Comparison of ENCODE assay signal across 19 cellular contexts in the genomic region with DNA sequence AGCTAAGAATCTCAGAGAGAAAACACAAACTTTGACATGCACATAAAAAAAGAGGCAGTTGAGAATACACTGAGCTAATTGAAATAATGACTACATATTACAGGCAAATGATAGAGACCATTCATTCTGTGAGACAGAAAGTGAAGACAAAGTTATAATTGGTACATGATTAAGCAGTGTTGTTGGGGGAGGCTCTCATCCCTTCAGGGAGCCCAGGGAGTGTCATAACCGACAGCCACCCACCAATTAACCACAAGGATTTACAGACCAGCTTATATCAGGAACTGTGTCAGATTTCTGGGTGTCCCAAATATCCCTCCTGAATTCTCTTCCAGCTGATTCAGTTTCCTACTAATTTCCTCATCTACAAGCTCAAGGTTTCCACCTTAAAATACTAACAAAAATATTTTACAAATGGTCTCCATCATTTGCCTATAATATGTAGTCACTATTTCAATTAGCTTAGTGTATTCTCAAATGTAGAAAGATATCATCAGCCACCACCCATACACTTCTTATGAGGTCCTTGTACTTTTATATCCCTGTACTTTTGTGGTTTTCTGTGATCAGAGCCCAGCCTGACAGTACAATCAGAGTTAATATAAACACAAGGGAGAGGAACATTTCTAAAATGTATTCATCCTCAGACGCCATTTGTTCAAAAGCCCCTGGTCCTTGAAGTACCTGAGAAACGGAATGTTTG.
DNase-seq lines count a peak whose midpoint lies in the region; ATAC-seq and TF ChIP-seq lines count a peak whose summit lies in the region.
"Had no signal": no experiment of that assay in that cellular context is flagged by ENCODE, and none has a peak within 500 bp of the region (broad histone marks: within the 10 kb centered on the region; RNA-seq: fewer than 3 reads in every experiment).

No MANE protein-coding gene starts in this region.

- H2AK5ac ChIP-seq in mesendoderm (ENCODE audit: low read length), result no peak overlapping the region

- H4K20me1 ChIP-seq in DND-41 (ENCODE audit: insufficient read depth, low read length), result no peaks in the 10 kb centered on the region

- H3K4me1 ChIP-seq in DND-41 (ENCODE audit: insufficient read depth, low read length), result peaks cover 24% of the 10 kb centered on the region
- H3K4me1 ChIP-seq in mesendoderm (ENCODE audit: control insufficient read depth, low read depth, low read length), result peaks cover 19% of the 10 kb centered on the region
- H3K4me1 ChIP-seq in naive thymus-derived CD4-positive, alpha-beta T cell (ENCODE audit: control insufficient read depth in 2 of 2, insufficient read depth in 2 of 2, low read length in 2 of 2), result no peaks in the 10 kb centered on the region

- no peak overlapping the region for H3K9ac ChIP-seq in DND-41 (ENCODE audit: low read depth, low read length)
- no peak overlapping the region for H3K9ac ChIP-seq in mesendoderm (ENCODE audit: low read length)

- no peak overlapping the region for H4K8ac ChIP-seq in mesendoderm (ENCODE audit: low read depth, low read length)

- DNase-seq in CD1c-positive myeloid dendritic cell (ENCODE audit: extremely low spot score) (peak; percentile 15), DND-41 (no peak), NCI-H69 (lab: John Stamatoyannopoulos, UW) (peak; percentile 61), mesendoderm (no peak)
- DNase-seq in naive thymus-derived CD4-positive, alpha-beta T cell, result no peak
- no peak for DNase-seq in activated naive CD4-positive, alpha-beta T cell treated with Interleukin-2 at 50 U/mL for 16 hours
- DNase-seq in T-helper 2 cell treated with Interferon-gamma antibody and Interleukin-4, amounts not matched to agents 5 μg/mL and 100 μg/mL, for 36 hours (ENCODE audit: low spot score), result no peak
- DNase-seq: ACHN, DMS 273 treated with DMSO at 0.1 percent for 48 hours, IMR-90, NCI-H1092, NCI-H1436 treated with DMSO at 0.1 percent for 48 hours, NCI-H2029 treated with DMSO at 0.1 percent for 48 hours, NCI-H748 treated with DMSO at 0.1 percent for 48 hours, RPMI8226, SHP77 treated with DMSO at 0.1 percent for 48 hours, T-cell had no signal

- H3K9me3 Mint-ChIP-seq in naive thymus-derived CD4-positive, alpha-beta T cell, result peaks cover 0 to 2% (median 0%) of the 10 kb centered on the region in 11 donors
- no peaks in the 10 kb centered on the region for H3K9me3 Mint-ChIP-seq in T-helper 2 cell treated with Interferon-gamma antibody and Interleukin-4, amounts not matched to agents 5 μg/mL and 100 μg/mL, for 36 hours
- H3K9me3 Mint-ChIP-seq: T-cell had no signal

- no peak overlapping the region for H3K4me3 Mint-ChIP-seq in naive thymus-derived CD4-positive, alpha-beta T cell
- H3K4me3 Mint-ChIP-seq in T-helper 2 cell treated with Interferon-gamma antibody and Interleukin-4, amounts not matched to agents 5 μg/mL and 100 μg/mL, for 36 hours, result no peak overlapping the region
- H3K4me3 Mint-ChIP-seq: T-cell had no signal

- H2BK5ac ChIP-seq in mesendoderm (ENCODE audit: low read length), result no peak overlapping the region

- H3K79me2 ChIP-seq in DND-41 (ENCODE audit: insufficient read depth, low read length) (no peaks in the 10 kb centered on the region), mesendoderm (ENCODE audit: control insufficient read depth, insufficient read depth, low read length) (no peaks in the 10 kb centered on the region)

- peaks cover 0 to 10% (median 0%) of the 10 kb centered on the region in 5 donors for H3K36me3 Mint-ChIP-seq in naive thymus-derived CD4-positive, alpha-beta T cell
- no peaks in the 10 kb centered on the region for H3K36me3 Mint-ChIP-seq in T-helper 2 cell treated with Interferon-gamma antibody and Interleukin-4, amounts not matched to agents 5 μg/mL and 100 μg/mL, for 36 hours (ENCODE audit: low read depth)
- H3K36me3 Mint-ChIP-seq: T-cell had no signal

- no peak overlapping the region for H3K56ac ChIP-seq in mesendoderm (ENCODE audit: low read length)

- H4K5ac ChIP-seq in mesendoderm (ENCODE audit: low read length), result no peak overlapping the region

- peak; percentile 72 for ATAC-seq in DND-41 (ENCODE audit: insufficient read depth, low read depth)
- ATAC-seq in naive thymus-derived CD4-positive, alpha-beta T cell, result no peak
- no peak for ATAC-seq in GM18861 (IDR thresholded peaks at IDR 0.05; ENCODE audit: unreplicated experiment)
- ATAC-seq: SK-N-SH treated with all-trans-retinoic acid at 6 μM for 48 hours, T-cell had no signal

- 0 out of 2 replicates have a peak overlapping the region, but pooled peaks have one; percentile 36 for H2AFZ ChIP-seq in DND-41 (ENCODE audit: low read depth, low read length)

- TF ChIP-seq CTCF in DND-41 (IDR thresholded peaks at IDR 0.05; ENCODE audit: borderline replicate concordance, extremely low read depth, low read length, poor library complexity, severe bottlenecking), result no peak

- H3K4me2 ChIP-seq in DND-41 (ENCODE audit: insufficient read depth, low read length), result no peak overlapping the region
- no peak overlapping the region for H3K4me2 ChIP-seq in mesendoderm (ENCODE audit: low read length)

- intact Hi-C loops in naive thymus-derived CD4-positive, alpha-beta T cell (cut with micrococcal nuclease), result no loop called here

- peaks cover 0 to 12% (median 0%) of the 10 kb centered on the region in 7 donors for H3K4me1 Mint-ChIP-seq in naive thymus-derived CD4-positive, alpha-beta T cell
- H3K4me1 Mint-ChIP-seq in T-helper 2 cell treated with Interferon-gamma antibody and Interleukin-4, amounts not matched to agents 5 μg/mL and 100 μg/mL, for 36 hours (ENCODE audit: low read depth), result peaks cover 17% of the 10 kb centered on the region

- H2BK120ac ChIP-seq in mesendoderm (ENCODE audit: low read depth, low read length), result no peak overlapping the region

- peak overlapping the region; percentile 13 for H2BK15ac ChIP-seq in mesendoderm (replicated peaks; ENCODE audit: low read depth)

- H3K18ac ChIP-seq in mesendoderm (ENCODE audit: low read length), result peak overlapping the region; percentile 89

- no peak overlapping the region for H3K23ac ChIP-seq in mesendoderm (ENCODE audit: low read length)

- H3K4ac ChIP-seq in mesendoderm (ENCODE audit: low read depth, low read length), result no peak overlapping the region

- H3K27me3 Mint-ChIP-seq in naive thymus-derived CD4-positive, alpha-beta T cell, result peaks cover 0 to 2% (median 0%) of the 10 kb centered on the region in 5 donors
- H3K27me3 Mint-ChIP-seq in T-helper 2 cell treated with Interferon-gamma antibody and Interleukin-4, amounts not matched to agents 5 μg/mL and 100 μg/mL, for 36 hours (ENCODE audit: low read depth), result peaks cover 13% of the 10 kb centered on the region
- H3K27me3 Mint-ChIP-seq: T-cell had no signal

- H3K79me1 ChIP-seq in mesendoderm (ENCODE audit: low read length), result no peaks in the 10 kb centered on the region

- CTCF ChIA-PET in naive thymus-derived CD4-positive, alpha-beta T cell (lab: Charles Lee), result no interaction called here

- H3K9me3 ChIP-seq in DND-41 (ENCODE audit: insufficient read depth, low read length, severe bottlenecking), result no peaks in the 10 kb centered on the region
- H3K9me3 ChIP-seq in naive thymus-derived CD4-positive, alpha-beta T cell (ENCODE audit: control insufficient read depth in 2 of 3, low read length in 3 of 3), result no peaks in the 10 kb centered on the region

- H3K27ac Mint-ChIP-seq in naive thymus-derived CD4-positive, alpha-beta T cell, result no peak overlapping the region
- H3K27ac Mint-ChIP-seq in T-helper 2 cell treated with Interferon-gamma antibody and Interleukin-4, amounts not matched to agents 5 μg/mL and 100 μg/mL, for 36 hours, result no peak overlapping the region
- H3K27ac Mint-ChIP-seq: T-cell had no signal

- H3K36me3 ChIP-seq in DND-41 (ENCODE audit: insufficient read depth, low read length), result no peaks in the 10 kb centered on the region
- H3K36me3 ChIP-seq in mesendoderm (ENCODE audit: control insufficient read depth, insufficient read depth, low read length), result no peaks in the 10 kb centered on the region
- no peaks in the 10 kb centered on the region for H3K36me3 ChIP-seq in naive thymus-derived CD4-positive, alpha-beta T cell (ENCODE audit: control insufficient read depth in 2 of 3, insufficient read depth in 3 of 3, low read length in 3 of 3)

- H3K4me3 ChIP-seq in DND-41 (ENCODE audit: low read depth in 1 of 2, low read length in 2 of 2), result no peak overlapping the region
- no peak overlapping the region for H3K4me3 ChIP-seq in mesendoderm (ENCODE audit: low read length)
- no peak overlapping the region for H3K4me3 ChIP-seq in naive thymus-derived CD4-positive, alpha-beta T cell (ENCODE audit: low read length)

- POLR2A ChIA-PET in naive thymus-derived CD4-positive, alpha-beta T cell (lab: Charles Lee), result no interaction called here

- H3K27ac ChIP-seq in DND-41 (ENCODE audit: low read length) (peak overlapping the region; percentile 5; the same call in 1 of the 2 replicates), mesendoderm (ENCODE audit: low read depth, low read length) (no peak overlapping the region)
- no peak overlapping the region for H3K27ac ChIP-seq in naive thymus-derived CD4-positive, alpha-beta T cell (ENCODE audit: low read depth, low read length)

- no CpG with 5 or more reads among the region's 3 CpGs for WGBS in mesendoderm (ENCODE audit: extremely low coverage, insufficient coverage, low lambda C conversion rate)

- H3K27me3 ChIP-seq in DND-41 (ENCODE audit: insufficient read depth, low read length, poor library complexity) (no peaks in the 10 kb centered on the region), mesendoderm (ENCODE audit: insufficient read depth, low read length, poor library complexity) (no peaks in the 10 kb centered on the region)
- no peaks in the 10 kb centered on the region for H3K27me3 ChIP-seq in naive thymus-derived CD4-positive, alpha-beta T cell (ENCODE audit: control insufficient read depth in 2 of 2, insufficient read depth in 2 of 2, low read length in 2 of 2)

Comparison
In these comparisons a context has a peak if more than half of its experiments do, and no peak if none do; other contexts are left out.
1. DNase-seq: peak in CD1c-positive myeloid dendritic cell (single experiment) and NCI-H69 (single experiment); none in DND-41 (single experiment), mesendoderm (single experiment), naive thymus-derived CD4-positive, alpha-beta T cell (0 of 9), activated naive CD4-positive, alpha-beta T cell treated with Interleukin-2 at 50 U/mL for 16 hours (single experiment) and T-helper 2 cell treated with Interferon-gamma antibody and Interleukin-4, amounts not matched to agents 5 μg/mL and 100 μg/mL, for 36 hours (single experiment).